17 cellular contexts compared by ENCODE assay signal in the genomic region with DNA sequence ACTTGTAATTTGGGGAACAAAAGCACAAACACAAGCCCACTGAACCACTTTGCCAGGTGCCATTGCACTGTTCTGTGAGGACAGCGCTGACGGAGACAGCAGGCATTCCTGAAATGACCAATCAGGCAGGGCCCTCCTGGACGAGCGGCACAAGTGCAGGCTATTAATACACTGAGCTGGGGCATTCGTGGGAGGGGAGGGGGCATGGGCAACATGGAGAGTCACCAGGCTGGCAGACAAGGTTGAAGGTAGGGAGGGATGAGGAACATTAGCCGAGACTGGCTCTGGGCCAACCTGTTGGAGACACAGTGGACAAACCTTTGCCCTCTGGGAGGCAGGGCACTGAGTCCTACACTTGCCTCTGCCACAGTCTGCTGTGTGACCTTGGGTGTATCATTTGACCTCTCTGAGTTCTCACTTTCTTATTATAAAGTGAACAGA. TPM values are rescaled to one million over a fixed set of nuclear protein-coding genes. Genes with fewer than 3 reads are reported as not detected.
DNase-seq lines count a peak whose midpoint lies in the region; ATAC-seq, FAIRE-seq and TF ChIP-seq lines count a peak whose summit lies in the region.
"Had no signal": no experiment of that assay in that cellular context is flagged by ENCODE, and none has a peak within 500 bp of the region (broad histone marks: within the 10 kb centered on the region; RNA-seq: fewer than 3 reads in every experiment).

No MANE protein-coding gene starts in this region.

- no peaks in the 10 kb centered on the region for H3K9me3 Mint-ChIP-seq in activated naive CD8-positive, alpha-beta T cell treated with anti-CD3 and anti-CD28 coated beads for 36 hours
- H3K9me3 Mint-ChIP-seq in activated naive CD8-positive, alpha-beta T cell treated with anti-CD3 and anti-CD28 coated beads, Interleukin-2, amount 50 U/mL, for 24 hours = no peaks in the 10 kb centered on the region
- H3K9me3 Mint-ChIP-seq: activated CD4-positive, alpha-beta memory T cell treated with anti-CD3 and anti-CD28 coated beads for 36 hours; activated T-helper 17 cell treated with anti-CD3 and anti-CD28 coated beads, Interleukin-2, amount 50 U/mL, for 72 hours had no signal

- H3K27me3 ChIP-seq in colonic mucosa = no peaks in the 10 kb centered on the region
- H3K27me3 ChIP-seq in right lobe of liver = no peaks in the 10 kb centered on the region
- no peaks in the 10 kb centered on the region for H3K27me3 ChIP-seq in mesendoderm (ENCODE audit: insufficient read depth, low read length, poor library complexity)
- H3K27me3 ChIP-seq: ascending aorta, SJSA1, thyroid gland had no signal

- no peak overlapping the region for H3K18ac ChIP-seq in mesendoderm (ENCODE audit: low read length)

- H3K23ac ChIP-seq in mesendoderm (ENCODE audit: low read length) = no peak overlapping the region

- no peaks in the 10 kb centered on the region for H3K79me2 ChIP-seq in mesendoderm (ENCODE audit: control insufficient read depth, insufficient read depth, low read length)

- H3K4me2 ChIP-seq in mesendoderm (ENCODE audit: low read length) = no peak overlapping the region

- no peak for DNase-seq in activated naive CD8-positive, alpha-beta T cell treated with anti-CD3 and anti-CD28 coated beads for 36 hours
- no peak for DNase-seq in activated naive CD8-positive, alpha-beta T cell treated with anti-CD3 and anti-CD28 coated beads, Interleukin-2, amount 50 U/mL, for 24 hours
- DNase-seq in colonic mucosa = peak; percentile 72
- DNase-seq in right lobe of liver = peak; percentile 76 to 83 (median 80)
- no peak for DNase-seq in frontal cortex (ENCODE audit: low spot score in 2 of 2)
- DNase-seq in mesendoderm = no peak
- DNase-seq: Calu3 had no signal

- FAIRE-seq in frontal cortex (lab: Jason Lieb, UNC) = no peak
- FAIRE-seq: GM18507 had no signal

- H3K79me1 ChIP-seq in mesendoderm (ENCODE audit: low read length) = no peaks in the 10 kb centered on the region

- no peak overlapping the region for H2AK5ac ChIP-seq in mesendoderm (ENCODE audit: low read length)

- intact Hi-C loops in colonic mucosa (cut with DNase I) (loop anchor here (2.0 to 10.0 kb wide), 2 partner anchors 95 to 205 kb away; no protein-coding TSS in a partner anchor), right lobe of liver (cut with DNase I) (loop anchor here in 1 of 2 donors (10.0 kb wide), 1 partner anchor 75 kb away; no protein-coding TSS in a partner anchor)

- no peak overlapping the region for H2BK120ac ChIP-seq in mesendoderm (ENCODE audit: low read depth, low read length)

- no peaks in the 10 kb centered on the region for H3K36me3 Mint-ChIP-seq in activated naive CD8-positive, alpha-beta T cell treated with anti-CD3 and anti-CD28 coated beads for 36 hours
- no peaks in the 10 kb centered on the region for H3K36me3 Mint-ChIP-seq in activated naive CD8-positive, alpha-beta T cell treated with anti-CD3 and anti-CD28 coated beads, Interleukin-2, amount 50 U/mL, for 24 hours (ENCODE audit: low read depth)
- H3K36me3 Mint-ChIP-seq: activated CD4-positive, alpha-beta memory T cell treated with anti-CD3 and anti-CD28 coated beads for 36 hours had no signal

- no peaks in the 10 kb centered on the region for H3K27me3 Mint-ChIP-seq in activated naive CD8-positive, alpha-beta T cell treated with anti-CD3 and anti-CD28 coated beads for 36 hours
- no peaks in the 10 kb centered on the region for H3K27me3 Mint-ChIP-seq in activated naive CD8-positive, alpha-beta T cell treated with anti-CD3 and anti-CD28 coated beads, Interleukin-2, amount 50 U/mL, for 24 hours
- H3K27me3 Mint-ChIP-seq: activated CD4-positive, alpha-beta memory T cell treated with anti-CD3 and anti-CD28 coated beads for 36 hours had no signal

- no peak overlapping the region for H3K56ac ChIP-seq in mesendoderm (ENCODE audit: low read length)

- no peak overlapping the region for H4K8ac ChIP-seq in mesendoderm (ENCODE audit: low read depth, low read length)

- no peaks in the 10 kb centered on the region for H3K9me3 ChIP-seq in colonic mucosa
- no peaks in the 10 kb centered on the region for H3K9me3 ChIP-seq in right lobe of liver
- H3K9me3 ChIP-seq: ascending aorta, SJSA1, thyroid gland had no signal

- H3K4me1 Mint-ChIP-seq in activated naive CD8-positive, alpha-beta T cell treated with anti-CD3 and anti-CD28 coated beads for 36 hours = peaks cover 17% of the 10 kb centered on the region
- peaks cover 20% of the 10 kb centered on the region for H3K4me1 Mint-ChIP-seq in activated naive CD8-positive, alpha-beta T cell treated with anti-CD3 and anti-CD28 coated beads, Interleukin-2, amount 50 U/mL, for 24 hours

- TF ChIP-seq POLR2A in right lobe of liver (IDR thresholded peaks at IDR 0.05) = no peak

- H3K4me3 ChIP-seq in colonic mucosa (no peak overlapping the region), right lobe of liver (no peak overlapping the region), mesendoderm (ENCODE audit: low read length) (no peak overlapping the region)
- H3K4me3 ChIP-seq: coronary artery, SJSA1, thyroid gland had no signal

- no peak for ATAC-seq in activated naive CD8-positive, alpha-beta T cell treated with anti-CD3 and anti-CD28 coated beads, Interleukin-2, amount 50 U/mL, for 24 hours
- peak; percentile 74 to 83 (median 77) for ATAC-seq in right lobe of liver
- ATAC-seq in HG02981 (IDR thresholded peaks at IDR 0.05; ENCODE audit: unreplicated experiment) = no peak
- no peak for ATAC-seq in HG03354 (IDR thresholded peaks at IDR 0.05; ENCODE audit: poor library complexity, severe bottlenecking, unreplicated experiment)

- H3K4me1 ChIP-seq in colonic mucosa (peaks cover 6% of the 10 kb centered on the region), right lobe of liver (peaks cover 0 to 9% (median 4%) of the 10 kb centered on the region in 4 donors), mesendoderm (ENCODE audit: control insufficient read depth, low read depth, low read length) (no peaks in the 10 kb centered on the region)
- H3K4me1 ChIP-seq: thyroid gland had no signal

- no peak overlapping the region for H2BK5ac ChIP-seq in mesendoderm (ENCODE audit: low read length)

- no peak for TF ChIP-seq CTCF in colonic mucosa (IDR thresholded peaks at IDR 0.05)
- no peak for TF ChIP-seq CTCF in right lobe of liver (IDR thresholded peaks at IDR 0.05)

- H4K5ac ChIP-seq in mesendoderm (ENCODE audit: low read length) = no peak overlapping the region

- H3K27ac Mint-ChIP-seq in activated naive CD8-positive, alpha-beta T cell treated with anti-CD3 and anti-CD28 coated beads for 36 hours = peak overlapping the region; percentile 9
- no peak overlapping the region for H3K27ac Mint-ChIP-seq in activated naive CD8-positive, alpha-beta T cell treated with anti-CD3 and anti-CD28 coated beads, Interleukin-2, amount 50 U/mL, for 24 hours
- H3K27ac Mint-ChIP-seq: activated CD4-positive, alpha-beta memory T cell treated with anti-CD3 and anti-CD28 coated beads for 36 hours; activated T-helper 17 cell treated with anti-CD3 and anti-CD28 coated beads, Interleukin-2, amount 50 U/mL, for 72 hours had no signal

- no peak overlapping the region for H3K4me3 Mint-ChIP-seq in activated naive CD8-positive, alpha-beta T cell treated with anti-CD3 and anti-CD28 coated beads for 36 hours
- no peak overlapping the region for H3K4me3 Mint-ChIP-seq in activated naive CD8-positive, alpha-beta T cell treated with anti-CD3 and anti-CD28 coated beads, Interleukin-2, amount 50 U/mL, for 24 hours
- H3K4me3 Mint-ChIP-seq: activated CD4-positive, alpha-beta memory T cell treated with anti-CD3 and anti-CD28 coated beads for 36 hours had no signal

- no peaks in the 10 kb centered on the region for H3K36me3 ChIP-seq in colonic mucosa
- H3K36me3 ChIP-seq in right lobe of liver = no peaks in the 10 kb centered on the region
- no peaks in the 10 kb centered on the region for H3K36me3 ChIP-seq in mesendoderm (ENCODE audit: control insufficient read depth, insufficient read depth, low read length)
- H3K36me3 ChIP-seq: ascending aorta, SJSA1, thyroid gland had no signal

- H2BK15ac ChIP-seq in mesendoderm (replicated peaks; ENCODE audit: low read depth) = no peak overlapping the region

- no peak overlapping the region for H3K4ac ChIP-seq in mesendoderm (ENCODE audit: low read depth, low read length)

- H3K9ac ChIP-seq in colonic mucosa (ENCODE audit: low read depth in 2 of 2, low read length in 2 of 2) (no peak overlapping the region), mesendoderm (ENCODE audit: low read length) (no peak overlapping the region)

- H3K27ac ChIP-seq in colonic mucosa (no peak overlapping the region), right lobe of liver (no peak overlapping the region), mesendoderm (ENCODE audit: low read depth, low read length) (no peak overlapping the region)
- H3K27ac ChIP-seq: ascending aorta, coronary artery, SJSA1, thyroid gland had no signal

- 30% methylated on average over 3 of the region's 6 CpGs for WGBS in right lobe of liver (ENCODE audit: insufficient coverage, low coverage, low lambda C conversion rate, missing lambda C conversion rate)
- WGBS in mesendoderm (ENCODE audit: extremely low coverage, insufficient coverage, low lambda C conversion rate) = no CpG with 5 or more reads among the region's 6 CpGs

RNA-seq across cellular contexts. Expression of a gene that starts 45.6 kb away (rescaled TPM):
- not detected for total RNA-seq in activated naive CD8-positive, alpha-beta T cell treated with anti-CD3 and anti-CD28 coated beads for 36 hours
- total RNA-seq in colonic mucosa = under 1 TPM; 0.05 to 0.17 TPM
- total RNA-seq in right lobe of liver = under 1 TPM in 3 of 6 experiments, not detected in 3; 0.06 to 0.15 (median 0.11) TPM
- under 0.01 TPM for total RNA-seq in frontal cortex
- not detected for polyA plus RNA-seq in mesendoderm (2013, experiment 1 of 2)
- polyA plus RNA-seq in mesendoderm (2013, experiment 2 of 2) = not detected
- total RNA-seq: activated T-helper 17 cell treated with anti-CD3 and anti-CD28 coated beads, Interleukin-2, amount 50 U/mL, for 72 hours; pulmonary artery endothelial cell; SJSA1 had no signal

Comparison
In these comparisons a context has a peak if more than half of its experiments do, and no peak if none do; other contexts are left out.
1. DNase-seq: peak in colonic mucosa (single experiment) and right lobe of liver (3 of 3); none in activated naive CD8-positive, alpha-beta T cell treated with anti-CD3 and anti-CD28 coated beads for 36 hours (single experiment), activated naive CD8-positive, alpha-beta T cell treated with anti-CD3 and anti-CD28 coated beads, Interleukin-2, amount 50 U/mL, for 24 hours (single experiment), frontal cortex (0 of 2) and mesendoderm (single experiment).
2. ATAC-seq: peak in right lobe of liver (4 of 4); none in activated naive CD8-positive, alpha-beta T cell treated with anti-CD3 and anti-CD28 coated beads, Interleukin-2, amount 50 U/mL, for 24 hours (single experiment), HG02981 (single experiment) and HG03354 (single experiment).